1 cellular context compared by ENCODE assay signal in genomic region chr9:128043467-128043868, GRCh38.
TF ChIP-seq lines count a peak whose summit lies in the region.

No MANE protein-coding gene starts in this region.

TF ChIP-seq in HepG2, 621 proteins besides CTCF, POLR2A, EP300 and RAD21 (continued from another document and continues in another):
- TF ChIP-seq ATF1 (CRISPR knock-in tag; IDR thresholded peaks at IDR 0.05): no peak
- no peak for TF ChIP-seq GTF3A (CRISPR knock-in tag; conservative IDR thresholded peaks at IDR 0.05)
- no peak for TF ChIP-seq MATR3 (CRISPR knock-in tag; IDR thresholded peaks at IDR 0.05)
- TF ChIP-seq, protein P1, sequence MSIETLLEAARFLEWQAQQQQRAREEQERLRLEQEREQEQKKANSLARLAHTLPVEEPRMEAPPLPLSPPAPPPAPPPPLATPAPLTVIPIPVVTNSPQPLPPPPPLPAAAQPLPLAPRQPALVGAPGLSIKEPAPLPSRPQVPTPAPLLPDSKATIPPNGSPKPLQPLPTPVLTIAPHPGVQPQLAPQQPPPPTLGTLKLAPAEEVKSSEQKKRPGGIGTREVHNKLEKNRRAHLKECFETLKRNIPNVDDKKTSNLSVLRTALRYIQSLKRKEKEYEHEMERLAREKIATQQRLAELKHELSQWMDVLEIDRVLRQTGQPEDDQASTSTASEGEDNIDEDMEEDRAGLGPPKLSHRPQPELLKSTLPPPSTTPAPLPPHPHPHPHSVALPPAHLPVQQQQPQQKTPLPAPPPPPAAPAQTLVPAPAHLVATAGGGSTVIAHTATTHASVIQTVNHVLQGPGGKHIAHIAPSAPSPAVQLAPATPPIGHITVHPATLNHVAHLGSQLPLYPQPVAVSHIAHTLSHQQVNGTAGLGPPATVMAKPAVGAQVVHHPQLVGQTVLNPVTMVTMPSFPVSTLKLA (IDR thresholded peaks at IDR 0.05): no peak
- TF ChIP-seq POGZ (CRISPR knock-in tag; IDR thresholded peaks at IDR 0.05): peak; percentile 55; the same call in 1 of the 2 replicates
- peak; percentile 30; the same call in 1 of the 2 replicates for TF ChIP-seq FOSL2 (CRISPR knock-in tag; IDR thresholded peaks at IDR 0.05)
- no peak for TF ChIP-seq ZNF761 (CRISPR knock-in tag; conservative IDR thresholded peaks at IDR 0.05)
- TF ChIP-seq LRRFIP1 (CRISPR knock-in tag; conservative IDR thresholded peaks at IDR 0.05): no peak
- TF ChIP-seq NFIC (IDR thresholded peaks at IDR 0.05; ENCODE audit: low read length): no peak
- TF ChIP-seq FOXC1 (CRISPR knock-in tag; IDR thresholded peaks at IDR 0.05; ENCODE audit: borderline replicate concordance): no peak
- TF ChIP-seq TSC22D2 (CRISPR knock-in tag; IDR thresholded peaks at IDR 0.05; ENCODE audit: borderline replicate concordance): no peak
- TF ChIP-seq ZNF354B (CRISPR knock-in tag; IDR thresholded peaks at IDR 0.05): no peak
- no peak for TF ChIP-seq ADNP (CRISPR knock-in tag; IDR thresholded peaks at IDR 0.05)
- TF ChIP-seq ZNF256 (CRISPR knock-in tag; conservative IDR thresholded peaks at IDR 0.05): no peak
- TF ChIP-seq MIER3 (CRISPR knock-in tag; IDR thresholded peaks at IDR 0.05; ENCODE audit: borderline replicate concordance): 0 out of 2 replicates have a peak, but pooled peaks have one; percentile 22
- no peak for TF ChIP-seq ISX (CRISPR knock-in tag; conservative IDR thresholded peaks at IDR 0.05)
- TF ChIP-seq ZFX (CRISPR knock-in tag; IDR thresholded peaks at IDR 0.05; ENCODE audit: low read depth): peak; percentile 70
- peak; percentile 68 for TF ChIP-seq GATAD2A (CRISPR knock-in tag; IDR thresholded peaks at IDR 0.05)
- TF ChIP-seq SKI (IDR thresholded peaks at IDR 0.05; ENCODE audit: partially characterized antibody): no peak
- TF ChIP-seq ZNF567 (CRISPR knock-in tag; IDR thresholded peaks at IDR 0.05; ENCODE audit: borderline replicate concordance): peak; percentile 69; the same call in 1 of the 2 replicates
- TF ChIP-seq ZNF335 (CRISPR knock-in tag; IDR thresholded peaks at IDR 0.05): no peak
- TF ChIP-seq ZBTB42 (CRISPR knock-in tag; IDR thresholded peaks at IDR 0.05): no peak
- no peak for TF ChIP-seq ZNF597 (CRISPR knock-in tag; IDR thresholded peaks at IDR 0.05)
- no peak for TF ChIP-seq KLF12 (CRISPR knock-in tag; IDR thresholded peaks at IDR 0.05; ENCODE audit: borderline replicate concordance)
- no peak for TF ChIP-seq GLI4 (CRISPR knock-in tag; IDR thresholded peaks at IDR 0.05; ENCODE audit: borderline replicate concordance)
- TF ChIP-seq, protein P2, sequence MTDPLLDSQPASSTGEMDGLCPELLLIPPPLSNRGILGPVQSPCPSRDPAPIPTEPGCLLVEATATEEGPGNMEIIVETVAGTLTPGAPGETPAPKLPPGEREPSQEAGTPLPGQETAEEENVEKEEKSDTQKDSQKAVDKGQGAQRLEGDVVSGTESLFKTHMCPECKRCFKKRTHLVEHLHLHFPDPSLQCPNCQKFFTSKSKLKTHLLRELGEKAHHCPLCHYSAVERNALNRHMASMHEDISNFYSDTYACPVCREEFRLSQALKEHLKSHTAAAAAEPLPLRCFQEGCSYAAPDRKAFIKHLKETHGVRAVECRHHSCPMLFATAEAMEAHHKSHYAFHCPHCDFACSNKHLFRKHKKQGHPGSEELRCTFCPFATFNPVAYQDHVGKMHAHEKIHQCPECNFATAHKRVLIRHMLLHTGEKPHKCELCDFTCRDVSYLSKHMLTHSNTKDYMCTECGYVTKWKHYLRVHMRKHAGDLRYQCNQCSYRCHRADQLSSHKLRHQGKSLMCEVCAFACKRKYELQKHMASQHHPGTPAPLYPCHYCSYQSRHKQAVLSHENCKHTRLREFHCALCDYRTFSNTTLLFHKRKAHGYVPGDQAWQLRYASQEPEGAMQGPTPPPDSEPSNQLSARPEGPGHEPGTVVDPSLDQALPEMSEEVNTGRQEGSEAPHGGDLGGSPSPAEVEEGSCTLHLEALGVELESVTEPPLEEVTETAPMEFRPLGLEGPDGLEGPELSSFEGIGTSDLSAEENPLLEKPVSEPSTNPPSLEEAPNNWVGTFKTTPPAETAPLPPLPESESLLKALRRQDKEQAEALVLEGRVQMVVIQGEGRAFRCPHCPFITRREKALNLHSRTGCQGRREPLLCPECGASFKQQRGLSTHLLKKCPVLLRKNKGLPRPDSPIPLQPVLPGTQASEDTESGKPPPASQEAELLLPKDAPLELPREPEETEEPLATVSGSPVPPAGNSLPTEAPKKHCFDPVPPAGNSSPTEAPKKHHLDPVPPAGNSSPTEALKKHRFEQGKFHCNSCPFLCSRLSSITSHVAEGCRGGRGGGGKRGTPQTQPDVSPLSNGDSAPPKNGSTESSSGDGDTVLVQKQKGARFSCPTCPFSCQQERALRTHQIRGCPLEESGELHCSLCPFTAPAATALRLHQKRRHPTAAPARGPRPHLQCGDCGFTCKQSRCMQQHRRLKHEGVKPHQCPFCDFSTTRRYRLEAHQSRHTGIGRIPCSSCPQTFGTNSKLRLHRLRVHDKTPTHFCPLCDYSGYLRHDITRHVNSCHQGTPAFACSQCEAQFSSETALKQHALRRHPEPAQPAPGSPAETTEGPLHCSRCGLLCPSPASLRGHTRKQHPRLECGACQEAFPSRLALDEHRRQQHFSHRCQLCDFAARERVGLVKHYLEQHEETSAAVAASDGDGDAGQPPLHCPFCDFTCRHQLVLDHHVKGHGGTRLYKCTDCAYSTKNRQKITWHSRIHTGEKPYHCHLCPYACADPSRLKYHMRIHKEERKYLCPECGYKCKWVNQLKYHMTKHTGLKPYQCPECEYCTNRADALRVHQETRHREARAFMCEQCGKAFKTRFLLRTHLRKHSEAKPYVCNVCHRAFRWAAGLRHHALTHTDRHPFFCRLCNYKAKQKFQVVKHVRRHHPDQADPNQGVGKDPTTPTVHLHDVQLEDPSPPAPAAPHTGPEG (CRISPR knock-in tag; IDR thresholded peaks at IDR 0.05): no peak
- TF ChIP-seq ZNF777 (CRISPR knock-in tag; IDR thresholded peaks at IDR 0.05): peak; percentile 87
- TF ChIP-seq ARNT (IDR thresholded peaks at IDR 0.05): no peak
- no peak for TF ChIP-seq ZBTB7B (CRISPR knock-in tag; IDR thresholded peaks at IDR 0.05)
- peak; percentile 70; the same call in 1 of the 2 replicates for TF ChIP-seq ZNF83 (CRISPR knock-in tag; IDR thresholded peaks at IDR 0.05; ENCODE audit: borderline replicate concordance)
- no peak for TF ChIP-seq ZNF543 (CRISPR knock-in tag; IDR thresholded peaks at IDR 0.05)
- no peak for TF ChIP-seq ZNF343 (CRISPR knock-in tag; IDR thresholded peaks at IDR 0.05)
- TF ChIP-seq, protein P3, sequence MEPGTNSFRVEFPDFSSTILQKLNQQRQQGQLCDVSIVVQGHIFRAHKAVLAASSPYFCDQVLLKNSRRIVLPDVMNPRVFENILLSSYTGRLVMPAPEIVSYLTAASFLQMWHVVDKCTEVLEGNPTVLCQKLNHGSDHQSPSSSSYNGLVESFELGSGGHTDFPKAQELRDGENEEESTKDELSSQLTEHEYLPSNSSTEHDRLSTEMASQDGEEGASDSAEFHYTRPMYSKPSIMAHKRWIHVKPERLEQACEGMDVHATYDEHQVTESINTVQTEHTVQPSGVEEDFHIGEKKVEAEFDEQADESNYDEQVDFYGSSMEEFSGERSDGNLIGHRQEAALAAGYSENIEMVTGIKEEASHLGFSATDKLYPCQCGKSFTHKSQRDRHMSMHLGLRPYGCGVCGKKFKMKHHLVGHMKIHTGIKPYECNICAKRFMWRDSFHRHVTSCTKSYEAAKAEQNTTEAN (CRISPR knock-in tag; conservative IDR thresholded peaks at IDR 0.05): no peak
- 0 out of 2 replicates have a peak, but pooled peaks have one; percentile 34 for TF ChIP-seq CAMTA2 (CRISPR knock-in tag; IDR thresholded peaks at IDR 0.05; ENCODE audit: borderline replicate concordance)
- no peak for TF ChIP-seq RELA (CRISPR knock-in tag; IDR thresholded peaks at IDR 0.05)
- no peak for TF ChIP-seq SRSF4 (IDR thresholded peaks at IDR 0.05; ENCODE audit: low read depth, low read length, poor library complexity, severe bottlenecking)
- no peak for TF ChIP-seq YEATS2 (CRISPR knock-in tag; IDR thresholded peaks at IDR 0.05; ENCODE audit: borderline replicate concordance)
- no peak for TF ChIP-seq FOXJ3 (CRISPR knock-in tag; IDR thresholded peaks at IDR 0.05; ENCODE audit: borderline replicate concordance)
- no peak for TF ChIP-seq ZFP36L2 (CRISPR knock-in tag; IDR thresholded peaks at IDR 0.05)
- TF ChIP-seq HDAC6 (IDR thresholded peaks at IDR 0.05; ENCODE audit: low read depth, low read length): no peak
- TF ChIP-seq, protein P4, sequence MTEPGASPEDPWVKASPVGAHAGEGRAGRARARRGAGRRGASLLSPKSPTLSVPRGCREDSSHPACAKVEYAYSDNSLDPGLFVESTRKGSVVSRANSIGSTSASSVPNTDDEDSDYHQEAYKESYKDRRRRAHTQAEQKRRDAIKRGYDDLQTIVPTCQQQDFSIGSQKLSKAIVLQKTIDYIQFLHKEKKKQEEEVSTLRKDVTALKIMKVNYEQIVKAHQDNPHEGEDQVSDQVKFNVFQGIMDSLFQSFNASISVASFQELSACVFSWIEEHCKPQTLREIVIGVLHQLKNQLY (CRISPR knock-in tag; IDR thresholded peaks at IDR 0.05): no peak
- no peak for TF ChIP-seq ZNF784 (CRISPR knock-in tag; IDR thresholded peaks at IDR 0.05; ENCODE audit: borderline replicate concordance)
- no peak for TF ChIP-seq ZSCAN9 (CRISPR knock-in tag; IDR thresholded peaks at IDR 0.05; ENCODE audit: borderline replicate concordance)
- TF ChIP-seq TAF15 (IDR thresholded peaks at IDR 0.05; ENCODE audit: low read depth, low read length, poor library complexity, severe bottlenecking): no peak
- TF ChIP-seq PHF21A (CRISPR knock-in tag; IDR thresholded peaks at IDR 0.05): peak; percentile 53; the same call in 1 of the 2 replicates
- peak; percentile 22; the same call in 1 of the 2 replicates for TF ChIP-seq GABPB1 (CRISPR knock-in tag; IDR thresholded peaks at IDR 0.05)
- no peak for TF ChIP-seq GPN1 (CRISPR knock-in tag; IDR thresholded peaks at IDR 0.05; ENCODE audit: borderline replicate concordance)
- TF ChIP-seq THYN1 (CRISPR knock-in tag; IDR thresholded peaks at IDR 0.05; ENCODE audit: borderline replicate concordance, low read depth): no peak
